16 cellular contexts compared by ENCODE assay signal in genomic region chr1:64337476-64337875, GRCh38.
DNase-seq lines count a peak whose midpoint lies in the region; TF ChIP-seq lines count a peak whose summit lies in the region.
"Had no signal": no experiment of that assay in that cellular context is flagged by ENCODE, and none has a peak within 500 bp of the region (broad histone marks: within the 10 kb centered on the region; RNA-seq: fewer than 3 reads in every experiment).

No MANE protein-coding gene starts in this region.

- H3K9ac ChIP-seq in neural progenitor cell: no peak overlapping the region

- peak overlapping the region; percentile 94 for H3K27ac ChIP-seq in A673 (ENCODE audit: low read depth, low read length, poor library complexity, severe bottlenecking)
- peak overlapping the region; percentile 42 for H3K27ac ChIP-seq in SJCRH30
- no peak overlapping the region for H3K27ac ChIP-seq in neural progenitor cell

- H3K4me3 ChIP-seq in A673 (ENCODE audit: low read depth, low read length, poor library complexity, severe bottlenecking) (no peak overlapping the region), SJCRH30 (no peak overlapping the region), neural progenitor cell (no peak overlapping the region)
- H3K4me3 ChIP-seq: K562 had no signal

- H3K9me3 ChIP-seq in A673 (ENCODE audit: low read depth, low read length, poor library complexity, severe bottlenecking): no peaks in the 10 kb centered on the region
- no peaks in the 10 kb centered on the region for H3K9me3 ChIP-seq in SJCRH30 (replicated peaks)
- no peaks in the 10 kb centered on the region for H3K9me3 ChIP-seq in neural progenitor cell (ENCODE audit: low read depth)

- peaks cover 6% of the 10 kb centered on the region for H3K27me3 Mint-ChIP-seq in neural progenitor cell (ENCODE audit: insufficient read depth, low read depth)

- no peak overlapping the region for H3K4me3 Mint-ChIP-seq in neural progenitor cell
- H3K4me3 Mint-ChIP-seq: CD8-positive, alpha-beta memory T cell; T-cell had no signal

- no TSS peak for BruUV-seq in A673 (replicated peaks; lab: Mats Ljungman, UMichigan)

- no peaks in the 10 kb centered on the region for H3K27me3 ChIP-seq in A673 (replicated peaks; ENCODE audit: insufficient read depth, low read depth, low read length, poor library complexity)
- no peaks in the 10 kb centered on the region for H3K27me3 ChIP-seq in SJCRH30
- H3K27me3 ChIP-seq in neural progenitor cell: no peaks in the 10 kb centered on the region

- peaks cover 33% of the 10 kb centered on the region for H3K4me1 ChIP-seq in A673 (ENCODE audit: insufficient read depth, low read length, poor library complexity, severe bottlenecking)
- H3K4me1 ChIP-seq in SJCRH30: peaks cover 23% of the 10 kb centered on the region
- peaks cover 8% of the 10 kb centered on the region for H3K4me1 ChIP-seq in neural progenitor cell

- H4K20me1 ChIP-seq in neural progenitor cell (ENCODE audit: low read depth): no peaks in the 10 kb centered on the region

- H3K4me1 Mint-ChIP-seq in neural progenitor cell: peaks cover 2% of the 10 kb centered on the region
- H3K4me1 Mint-ChIP-seq: CD8-positive, alpha-beta memory T cell; T-cell had no signal

- H3K36me3 ChIP-seq in A673 (ENCODE audit: insufficient read depth, low read length, poor library complexity, severe bottlenecking): no peaks in the 10 kb centered on the region
- H3K36me3 ChIP-seq in SJCRH30: no peaks in the 10 kb centered on the region
- H3K36me3 ChIP-seq in neural progenitor cell: no peaks in the 10 kb centered on the region

- no peaks in the 10 kb centered on the region for H3K9me3 Mint-ChIP-seq in neural progenitor cell

- intact Hi-C loops in A673 (cut with micrococcal nuclease; ENCODE audit: unreplicated experiment): no loop called here
- intact Hi-C loops in posterior vena cava (cut with DNase I): no loop called here

- peak; percentile 79 for DNase-seq in A673 (ENCODE audit: low spot score)
- DNase-seq in ELR (ENCODE audit: low read depth): peak; percentile 22
- peak; percentile 79 to 96 for DNase-seq in NCI-H524 (lab: John Stamatoyannopoulos, UW)
- peak; percentile 36 to 68 for DNase-seq in SJCRH30
- DNase-seq in neural progenitor cell (ENCODE audit: low spot score): no peak
- no peak for DNase-seq in AG20443 (ENCODE audit: low spot score)
- DNase-seq in posterior vena cava (ENCODE audit: low spot score): no peak
- DNase-seq: C1 segment of cervical spinal cord; CD8-positive, alpha-beta memory T cell; DMS79; NCI-H1105; NCI-H187; NCI-H510A treated with DMSO at 0.1 percent for 48 hours; PC-3; T-cell had no signal

- no peaks in the 10 kb centered on the region for H3F3A ChIP-seq in neural progenitor cell (ENCODE audit: low read depth)

- H2AFZ ChIP-seq in neural progenitor cell (replicated peaks): no peak overlapping the region

- TF ChIP-seq CTCF in A673 (conservative IDR thresholded peaks at IDR 0.05; ENCODE audit: low read depth, low read length) (no peak), neural progenitor cell (IDR thresholded peaks at IDR 0.05) (no peak)

- CTCF ChIA-PET in A673 (lab: Charles Lee): no interaction called here

- no peaks in the 10 kb centered on the region for H3K79me2 ChIP-seq in neural progenitor cell (ENCODE audit: low read depth)

- POLR2A ChIA-PET in A673 (lab: Charles Lee; ENCODE audit: low non-redundant PET): interaction anchor here (0.7 to 0.9 kb wide), 2 partner anchors 25 to 300 kb away, joined by 3 to 4 read pairs; no protein-coding TSS in a partner anchor

- H3K27ac Mint-ChIP-seq in neural progenitor cell: no peak overlapping the region
- H3K27ac Mint-ChIP-seq: T-cell had no signal

- H3K36me3 Mint-ChIP-seq in neural progenitor cell: no peaks in the 10 kb centered on the region
- H3K36me3 Mint-ChIP-seq: CD8-positive, alpha-beta memory T cell; T-cell had no signal

- H3K4me2 ChIP-seq in neural progenitor cell: no peak overlapping the region

Comparison
In these comparisons a context has a peak if more than half of its experiments do, and no peak if none do; other contexts are left out.
1. DNase-seq: peak in A673 (single experiment), ELR (single experiment), NCI-H524 (2 of 2) and SJCRH30 (2 of 2); none in neural progenitor cell (single experiment), AG20443 (single experiment) and posterior vena cava (single experiment).